ENCODE assay signal across 16 cellular contexts in genomic region chr10:52459097-52459496, GRCh38.
DNase-seq lines count a peak whose midpoint lies in the region; ATAC-seq, FAIRE-seq and TF ChIP-seq lines count a peak whose summit lies in the region.
"Had no signal": no experiment of that assay in that cellular context is flagged by ENCODE, and none has a peak within 500 bp of the region (broad histone marks: within the 10 kb centered on the region; RNA-seq: fewer than 3 reads in every experiment).

No MANE protein-coding gene starts in this region.

- H3K36me3 Mint-ChIP-seq in chondrocyte (ENCODE audit: low read depth) = no peaks in the 10 kb centered on the region
- H3K36me3 Mint-ChIP-seq: CD14-positive monocyte; CD8-positive, alpha-beta T cell had no signal

- H3K27me3 ChIP-seq in GM23248 (replicated peaks; ENCODE audit: insufficient read depth) (no peaks in the 10 kb centered on the region), PC-3 (ENCODE audit: low read length) (no peaks in the 10 kb centered on the region), small intestine (ENCODE audit: control insufficient read depth in 2 of 2, insufficient read depth in 2 of 2, low read length in 2 of 2) (no peaks in the 10 kb centered on the region), Karpas-422 (ENCODE audit: low read length) (no peaks in the 10 kb centered on the region)

- no peak for FAIRE-seq in small intestine (lab: Jason Lieb, UNC)
- FAIRE-seq: D721Med, GM12892 had no signal

- H3K27ac ChIP-seq in GM23248 (no peak overlapping the region), PC-3 (ENCODE audit: low read length) (peak overlapping the region; percentile 14), small intestine (ENCODE audit: low read depth in 1 of 2, low read length in 1 of 2) (no peak overlapping the region), Karpas-422 (ENCODE audit: low read length) (no peak overlapping the region)

- CTCF ChIA-PET in PC-3 (lab: Charles Lee) = no interaction called here

- peaks cover 1% of the 10 kb centered on the region; the same call in 1 of the 2 replicates for H3K9me2 ChIP-seq in GM23248 (ENCODE audit: insufficient read depth)
- no peaks in the 10 kb centered on the region for H3K9me2 ChIP-seq in PC-3 (replicated peaks; ENCODE audit: low read length)
- H3K9me2 ChIP-seq in Karpas-422 (replicated peaks; ENCODE audit: insufficient read depth, low read length) = no peaks in the 10 kb centered on the region

- peaks cover 38% of the 10 kb centered on the region for H3K4me1 Mint-ChIP-seq in chondrocyte (ENCODE audit: low read depth)

- H3K9ac ChIP-seq in GM23248 (no peak overlapping the region), PC-3 (ENCODE audit: low read length) (no peak overlapping the region), Karpas-422 (ENCODE audit: low read length) (no peak overlapping the region)

- DNase-seq in GM23248 (peak; percentile 21), PC-3 (peak; percentile 86), chondrocyte (ENCODE audit: low spot score) (no peak), HuH-7.5 (ENCODE audit: low spot score) (no peak), small intestine (no peak), Karpas-422 (no peak)
- DNase-seq: CD8-positive, alpha-beta T cell; COR-L47; DMS153; DMS79 treated with DMSO at 0.1 percent for 48 hours; GDM1; GOT3; H9 had no signal

- POLR2A ChIA-PET in PC-3 (lab: Charles Lee; ENCODE audit: unreplicated experiment) = interaction anchor here (0.5 to 1.4 kb wide), 2 partner anchors 67 to 145 kb away, joined by 3 to 5 read pairs; partner anchors contain the start of gene DKK1

- no peak overlapping the region for H3K4me3 ChIP-seq in GM23248
- no peak overlapping the region for H3K4me3 ChIP-seq in PC-3 (ENCODE audit: low read length)
- H3K4me3 ChIP-seq in small intestine (ENCODE audit: low read depth in 1 of 2, low read length in 2 of 2) = no peak overlapping the region
- H3K4me3 ChIP-seq in Karpas-422 (ENCODE audit: low read length) = no peak overlapping the region

- no peaks in the 10 kb centered on the region for H3K27me3 Mint-ChIP-seq in chondrocyte (ENCODE audit: low read depth)

- no TSS peak for BruUV-seq in PC-3 (replicated peaks; lab: Mats Ljungman, UMichigan)

- H3K79me2 ChIP-seq in GM23248 (ENCODE audit: insufficient read depth) = no peaks in the 10 kb centered on the region
- H3K79me2 ChIP-seq in PC-3 (ENCODE audit: low read length) = peaks cover 20% of the 10 kb centered on the region
- H3K79me2 ChIP-seq in Karpas-422 (ENCODE audit: low read length) = no peaks in the 10 kb centered on the region

- peak; percentile 65 for ATAC-seq in PC-3
- ATAC-seq: CD8-positive, alpha-beta T cell had no signal

- no peaks in the 10 kb centered on the region for H3K9me3 Mint-ChIP-seq in chondrocyte (ENCODE audit: low read depth)
- H3K9me3 Mint-ChIP-seq: H9 had no signal

- intact Hi-C loops in PC-3 (cut with micrococcal nuclease) = no loop called here

- H4K20me1 ChIP-seq in GM23248 (ENCODE audit: insufficient read depth) = no peaks in the 10 kb centered on the region
- no peaks in the 10 kb centered on the region for H4K20me1 ChIP-seq in PC-3 (ENCODE audit: low read length)
- no peaks in the 10 kb centered on the region for H4K20me1 ChIP-seq in Karpas-422 (ENCODE audit: insufficient read depth, low read depth, low read length)

- in situ Hi-C loops in GM23248 (cut with MboI) = no loop called here

- no peak for TF ChIP-seq CTCF in PC-3 (conservative IDR thresholded peaks at IDR 0.05; ENCODE audit: low read depth, low read length)
- no peak for TF ChIP-seq CTCF in chondrocyte (IDR thresholded peaks at IDR 0.05)

- H2AFZ ChIP-seq in GM23248 (peak overlapping the region; percentile 37; the same call in 1 of the 2 replicates), PC-3 (ENCODE audit: low read length) (no peak overlapping the region), Karpas-422 (ENCODE audit: low read length) (no peak overlapping the region)

- no peak overlapping the region for H3K4me3 Mint-ChIP-seq in chondrocyte (ENCODE audit: unreplicated experiment)
- H3K4me3 Mint-ChIP-seq: CD14-positive monocyte; CD8-positive, alpha-beta T cell; H9 had no signal

- H3K9me3 ChIP-seq in GM23248 (ENCODE audit: low read depth) = no peaks in the 10 kb centered on the region
- no peaks in the 10 kb centered on the region for H3K9me3 ChIP-seq in PC-3 (ENCODE audit: low read length)
- no peaks in the 10 kb centered on the region for H3K9me3 ChIP-seq in small intestine (ENCODE audit: control insufficient read depth, low read depth)
- peaks cover 15% of the 10 kb centered on the region for H3K9me3 ChIP-seq in Karpas-422 (ENCODE audit: low read length)

- H3K27ac Mint-ChIP-seq in chondrocyte (ENCODE audit: unreplicated experiment) = peak overlapping the region; percentile 69
- H3K27ac Mint-ChIP-seq: CD14-positive monocyte; CD8-positive, alpha-beta T cell; H9 had no signal

- H3F3A ChIP-seq in GM23248 (ENCODE audit: insufficient read depth) (peaks cover 25% of the 10 kb centered on the region; the same call in 1 of the 2 replicates), PC-3 (ENCODE audit: low read length, unreplicated experiment) (peaks cover 13% of the 10 kb centered on the region)

- peak overlapping the region; percentile 14 for H3K4me2 ChIP-seq in GM23248 (ENCODE audit: unreplicated experiment)
- peak overlapping the region; percentile 7 for H3K4me2 ChIP-seq in PC-3 (ENCODE audit: low read length)
- H3K4me2 ChIP-seq in Karpas-422 (ENCODE audit: low read depth, low read length, poor library complexity, severe bottlenecking) = no peak overlapping the region

- H3K4me1 ChIP-seq in GM23248 (ENCODE audit: insufficient read depth) (peaks cover 37% of the 10 kb centered on the region), PC-3 (ENCODE audit: insufficient read depth, low read length) (peaks cover 50% of the 10 kb centered on the region), small intestine (ENCODE audit: control insufficient read depth in 2 of 2, insufficient read depth in 1 of 2, low read depth in 1 of 2, low read length in 1 of 2) (no peaks in the 10 kb centered on the region), Karpas-422 (ENCODE audit: low read length) (no peaks in the 10 kb centered on the region)

- H3K36me3 ChIP-seq in GM23248 (ENCODE audit: low read depth) (no peaks in the 10 kb centered on the region), PC-3 (ENCODE audit: low read depth, low read length) (no peaks in the 10 kb centered on the region), small intestine (ENCODE audit: control insufficient read depth in 2 of 2, insufficient read depth in 2 of 2, low read length in 2 of 2) (no peaks in the 10 kb centered on the region), Karpas-422 (ENCODE audit: insufficient read depth, low read length) (no peaks in the 10 kb centered on the region)

Comparison
In these comparisons a context has a peak if more than half of its experiments do, and no peak if none do; other contexts are left out.
1. DNase-seq: peak in GM23248 (single experiment) and PC-3 (single experiment); none in chondrocyte (single experiment), HuH-7.5 (single experiment), small intestine (single experiment) and Karpas-422 (single experiment).